In genomic region chr16:751152-752007, GRCh38 we compare ENCODE assay signal across 20 cellular contexts. TPM values are rescaled to one million over a fixed set of nuclear protein-coding genes. Genes with fewer than 3 reads are reported as not detected.
A peak's percentile ranks its signal among the peaks of the same experiment; 100 is the strongest.
DNase-seq lines count a peak whose midpoint lies in the region; ATAC-seq and TF ChIP-seq lines count a peak whose summit lies in the region.
"Had no signal": no experiment of that assay in that cellular context is flagged by ENCODE, and none has a peak within 500 bp of the region (broad histone marks: within the 10 kb centered on the region; RNA-seq: fewer than 3 reads in every experiment).

No MANE protein-coding gene starts in this region.

- peaks cover 5% of the 10 kb centered on the region for H3K27me3 ChIP-seq in NT2/D1 (ENCODE audit: insufficient read depth, insufficient read length)
- no peaks in the 10 kb centered on the region for H3K27me3 ChIP-seq in neuronal stem cell (ENCODE audit: control insufficient read depth in 3 of 3, insufficient read depth in 3 of 3, low read depth in 1 of 3, low read length in 3 of 3)
- H3K27me3 ChIP-seq in mesendoderm (ENCODE audit: insufficient read depth, low read length, poor library complexity) = no peaks in the 10 kb centered on the region
- H3K27me3 ChIP-seq: uterus had no signal

- H3K9me3 ChIP-seq in NT2/D1 (ENCODE audit: insufficient read depth, low read length) = no peaks in the 10 kb centered on the region
- H3K9me3 ChIP-seq in neuronal stem cell (replicated peaks in 1 of 2; ENCODE audit: control insufficient read depth in 2 of 2, insufficient read depth in 1 of 2, low read depth in 1 of 2, low read length in 2 of 2) = peaks cover 2 to 6% of the 10 kb centered on the region in 2 donors
- H3K9me3 ChIP-seq: uterus had no signal

- H4K91ac ChIP-seq in neuronal stem cell (ENCODE audit: low read depth, low read length, poor library complexity) = no peak overlapping the region

- H3K4ac ChIP-seq in neuronal stem cell (ENCODE audit: low read length) = no peak overlapping the region
- H3K4ac ChIP-seq in mesendoderm (ENCODE audit: low read depth, low read length) = no peak overlapping the region

- no peak for TF ChIP-seq CTCF in glutamatergic neuron (IDR thresholded peaks at IDR 0.05; ENCODE audit: partially characterized antibody, unreplicated experiment)

- peak overlapping the region; percentile 72 for H2AFZ ChIP-seq in neuronal stem cell (ENCODE audit: low read length)

- no peak overlapping the region for H4K5ac ChIP-seq in mesendoderm (ENCODE audit: low read length)

- WGBS in neuronal stem cell (ENCODE audit: extremely low coverage in 2 of 2, insufficient read length in 2 of 2, insufficient replicate concordance in 1 of 2), 2 donors = no CpG with 5 or more reads among the region's 39 CpGs
- no CpG with 5 or more reads among the region's 39 CpGs for WGBS in mesendoderm (ENCODE audit: extremely low coverage, insufficient coverage, low lambda C conversion rate)

- H3K23ac ChIP-seq in neuronal stem cell (ENCODE audit: low read depth, low read length, poor library complexity) (peak overlapping the region; percentile 32), mesendoderm (ENCODE audit: low read length) (no peak overlapping the region)

- peaks cover 7% of the 10 kb centered on the region for H3K9me3 Mint-ChIP-seq in glutamatergic neuron (ENCODE audit: unreplicated experiment)
- H3K9me3 Mint-ChIP-seq: activated T-helper 17 cell treated with anti-CD3 and anti-CD28 coated beads, Interleukin-2, amount 50 U/mL, for 72 hours; natural killer cell; stimulated activated naive CD8-positive, alpha-beta T cell treated with anti-CD3 and anti-CD28 coated beads, Interleukin-15, Interleukin-2, amounts not matched to agents 100 ng/mL and 50 ng/mL, for 24 hours had no signal

- peaks cover 2% of the 10 kb centered on the region for H3K36me3 Mint-ChIP-seq in glutamatergic neuron (ENCODE audit: unreplicated experiment)
- H3K36me3 Mint-ChIP-seq: CD8-positive, alpha-beta memory T cell; natural killer cell had no signal

- H3K4me3 Mint-ChIP-seq in glutamatergic neuron (ENCODE audit: unreplicated experiment) = peak overlapping the region; percentile 18
- H3K4me3 Mint-ChIP-seq: activated T-helper 17 cell treated with anti-CD3 and anti-CD28 coated beads, Interleukin-2, amount 50 U/mL, for 72 hours; CD8-positive, alpha-beta memory T cell; natural killer cell; stimulated activated naive CD8-positive, alpha-beta T cell treated with anti-CD3 and anti-CD28 coated beads, Interleukin-15, Interleukin-2, amounts not matched to agents 100 ng/mL and 50 ng/mL, for 24 hours had no signal

- peak overlapping the region; percentile 82 for H3K27ac Mint-ChIP-seq in glutamatergic neuron (ENCODE audit: unreplicated experiment)
- H3K27ac Mint-ChIP-seq: activated T-helper 17 cell treated with anti-CD3 and anti-CD28 coated beads, Interleukin-2, amount 50 U/mL, for 72 hours; CD8-positive, alpha-beta memory T cell; natural killer cell; stimulated activated naive CD8-positive, alpha-beta T cell treated with anti-CD3 and anti-CD28 coated beads, Interleukin-15, Interleukin-2, amounts not matched to agents 100 ng/mL and 50 ng/mL, for 24 hours had no signal

- H3K4me2 ChIP-seq in neuronal stem cell (ENCODE audit: insufficient read depth, low read length, poor library complexity, severe bottlenecking) = peak overlapping the region; percentile 22
- no peak overlapping the region for H3K4me2 ChIP-seq in mesendoderm (ENCODE audit: low read length)

- H3K14ac ChIP-seq in neuronal stem cell (ENCODE audit: low read length) = peak overlapping the region; percentile 84

- H3K36me3 ChIP-seq in NT2/D1 (ENCODE audit: insufficient read depth, insufficient read length, low read length) (no peaks in the 10 kb centered on the region), neuronal stem cell (replicated peaks in 1 of 2; ENCODE audit: control insufficient read depth in 2 of 2, insufficient read depth in 2 of 2, low read length in 2 of 2) (no peaks in the 10 kb centered on the region), mesendoderm (ENCODE audit: control insufficient read depth, insufficient read depth, low read length) (no peaks in the 10 kb centered on the region)
- H3K36me3 ChIP-seq: uterus had no signal

- peak; percentile 39 for DNase-seq in Ammon's horn (ENCODE audit: low spot score)
- no peak for DNase-seq in NT2/D1 (ENCODE audit: low read depth, low spot score)
- no peak for DNase-seq in glutamatergic neuron
- no peak for DNase-seq in neuronal stem cell (ENCODE audit: low spot score)
- DNase-seq in mesendoderm = no peak
- no peak for DNase-seq in NCI-H524 treated with DMSO at 0.1 percent for 48 hours (lab: John Stamatoyannopoulos, UW)
- no peak for DNase-seq in Kasumi-1 (lab: John Stamatoyannopoulos, UW)
- DNase-seq: activated CD4-positive, CD25-positive, alpha-beta regulatory T cell; CD8-positive, alpha-beta memory T cell; foreskin keratinocyte; MM.1S; natural killer cell; NCI-H187; SHP77 treated with DMSO at 0.1 percent for 48 hours; uterus had no signal

- H2AK5ac ChIP-seq in neuronal stem cell (ENCODE audit: low read depth, low read length) (peak overlapping the region; percentile 95), mesendoderm (ENCODE audit: low read length) (no peak overlapping the region)

- H3K9ac ChIP-seq in NT2/D1 (ENCODE audit: insufficient read length, low read depth) (peak overlapping the region; percentile 71), neuronal stem cell (ENCODE audit: low read depth, low read length, poor library complexity) (no peak overlapping the region), mesendoderm (ENCODE audit: low read length) (no peak overlapping the region)

- H4K8ac ChIP-seq in neuronal stem cell (ENCODE audit: low read depth, low read length) (no peak overlapping the region), mesendoderm (ENCODE audit: low read depth, low read length) (no peak overlapping the region)

- H3K27ac ChIP-seq in neuronal stem cell (replicated peaks; ENCODE audit: low read length) (no peak overlapping the region), mesendoderm (ENCODE audit: low read depth, low read length) (no peak overlapping the region)
- H3K27ac ChIP-seq: foreskin keratinocyte, uterus had no signal

- no peak for ATAC-seq in GM21717 (IDR thresholded peaks at IDR 0.05; ENCODE audit: unreplicated experiment)
- ATAC-seq: activated T-helper 17 cell treated with anti-CD3 and anti-CD28 coated beads, Interleukin-2, amount 50 U/mL, for 72 hours; foreskin keratinocyte; natural killer cell had no signal

- H2BK120ac ChIP-seq in neuronal stem cell (ENCODE audit: low read depth, low read length) (no peak overlapping the region), mesendoderm (ENCODE audit: low read depth, low read length) (no peak overlapping the region)

- peak overlapping the region; percentile 19 for H2BK5ac ChIP-seq in neuronal stem cell (ENCODE audit: low read length)
- no peak overlapping the region for H2BK5ac ChIP-seq in mesendoderm (ENCODE audit: low read length)

- peaks cover 13% of the 10 kb centered on the region for H3K4me1 Mint-ChIP-seq in glutamatergic neuron (ENCODE audit: low read depth, unreplicated experiment)
- H3K4me1 Mint-ChIP-seq: activated T-helper 17 cell treated with anti-CD3 and anti-CD28 coated beads, Interleukin-2, amount 50 U/mL, for 72 hours; natural killer cell had no signal

- no peak overlapping the region for H3K56ac ChIP-seq in mesendoderm (ENCODE audit: low read length)

- H2BK15ac ChIP-seq in neuronal stem cell (ENCODE audit: low read length) (peak overlapping the region; percentile 52), mesendoderm (replicated peaks; ENCODE audit: low read depth) (no peak overlapping the region)

- H3K4me3 ChIP-seq in NT2/D1 (ENCODE audit: insufficient read length, low read depth) (no peak overlapping the region), neuronal stem cell (ENCODE audit: low read length in 2 of 2) (no peak overlapping the region), mesendoderm (ENCODE audit: low read length) (no peak overlapping the region)
- H3K4me3 ChIP-seq: uterus had no signal

- no peaks in the 10 kb centered on the region for H3K79me2 ChIP-seq in mesendoderm (ENCODE audit: control insufficient read depth, insufficient read depth, low read length)

- H3K79me1 ChIP-seq in neuronal stem cell (ENCODE audit: low read depth, low read length) (peaks cover 3% of the 10 kb centered on the region), mesendoderm (ENCODE audit: low read length) (no peaks in the 10 kb centered on the region)

- H3K27me3 Mint-ChIP-seq in glutamatergic neuron (ENCODE audit: unreplicated experiment) = peaks cover 3% of the 10 kb centered on the region
- H3K27me3 Mint-ChIP-seq: activated T-helper 17 cell treated with anti-CD3 and anti-CD28 coated beads, Interleukin-2, amount 50 U/mL, for 72 hours; stimulated activated naive CD8-positive, alpha-beta T cell treated with anti-CD3 and anti-CD28 coated beads, Interleukin-15, Interleukin-2, amounts not matched to agents 100 ng/mL and 50 ng/mL, for 24 hours had no signal

- H2BK12ac ChIP-seq in neuronal stem cell (ENCODE audit: low read length) = peak overlapping the region; percentile 95

- H3K18ac ChIP-seq in neuronal stem cell (ENCODE audit: low read length) (peak overlapping the region; percentile 98), mesendoderm (ENCODE audit: low read length) (no peak overlapping the region)

- H3K4me1 ChIP-seq in NT2/D1 (ENCODE audit: insufficient read depth, insufficient read length) (peaks cover 10% of the 10 kb centered on the region), neuronal stem cell (ENCODE audit: control insufficient read depth in 2 of 2, insufficient read depth in 1 of 2, low read depth in 1 of 2, low read length in 2 of 2) (peaks cover 17 to 27% of the 10 kb centered on the region in 2 donors), mesendoderm (ENCODE audit: control insufficient read depth, low read depth, low read length) (no peaks in the 10 kb centered on the region)
- H3K4me1 ChIP-seq: foreskin keratinocyte, uterus had no signal

RNA-seq across cellular contexts. Expression of gene MSLN, which starts 9.2 kb away (rescaled TPM):
- not detected for total RNA-seq in glutamatergic neuron (ENCODE audit: unreplicated experiment)
- 0.33 TPM for polyA plus RNA-seq in neuronal stem cell (2013, experiment 1 of 2)
- 0.43 TPM for polyA plus RNA-seq in neuronal stem cell (2013, experiment 2 of 2)
- polyA plus RNA-seq in mesendoderm (2013, experiment 1 of 2) = 0.07 TPM
- polyA plus RNA-seq in mesendoderm (2013, experiment 2 of 2) = 0.03 TPM
- total RNA-seq: activated T-helper 17 cell treated with anti-CD3 and anti-CD28 coated beads, Interleukin-2, amount 50 U/mL, for 72 hours; CD8-positive, alpha-beta memory T cell; endothelial cell of umbilical vein; natural killer cell; T-helper 1 cell treated with Interleukin-12 subunit alpha and Interleukin-12 subunit beta and Interleukin-4 antibody, amounts not matched to agents 30 ng/mL and 1 ng/mL, for 36 hours had no signal
- polyA plus RNA-seq: CD8-positive, alpha-beta memory T cell; endothelial cell of umbilical vein had no signal

RNA-seq across cellular contexts. Expression of gene CIAO3, which starts 10.6 kb away (rescaled TPM):
- 49.5 TPM for total RNA-seq in glutamatergic neuron (ENCODE audit: unreplicated experiment)
- 14.9 TPM for polyA plus RNA-seq in neuronal stem cell (2013, experiment 1 of 2)
- polyA plus RNA-seq in neuronal stem cell (2013, experiment 2 of 2) = 15.0 TPM
- polyA plus RNA-seq in mesendoderm (2013, experiment 1 of 2) = 10.0 TPM
- polyA plus RNA-seq in mesendoderm (2013, experiment 2 of 2) = 9.5 TPM

RNA-seq across cellular contexts. Expression of gene HAGHL, which starts 24.5 kb away (rescaled TPM):
- total RNA-seq in glutamatergic neuron (ENCODE audit: unreplicated experiment) = 31.7 TPM
- polyA plus RNA-seq in neuronal stem cell (2013, experiment 1 of 2) = 5.3 TPM
- polyA plus RNA-seq in neuronal stem cell (2013, experiment 2 of 2) = 4.6 TPM
- 1.8 TPM for polyA plus RNA-seq in mesendoderm (2013, experiment 1 of 2)
- polyA plus RNA-seq in mesendoderm (2013, experiment 2 of 2) = 1.6 TPM

RNA-seq across cellular contexts. Expression of gene CCDC78, which starts 25.1 kb away (rescaled TPM):
- 18.9 TPM for total RNA-seq in glutamatergic neuron (ENCODE audit: unreplicated experiment)
- polyA plus RNA-seq in neuronal stem cell (2013, experiment 1 of 2) = 1.7 TPM
- 1.4 TPM for polyA plus RNA-seq in neuronal stem cell (2013, experiment 2 of 2)
- 1.2 TPM for polyA plus RNA-seq in mesendoderm (2013, experiment 1 of 2)
- polyA plus RNA-seq in mesendoderm (2013, experiment 2 of 2) = 1.1 TPM

RNA-seq across cellular contexts. Expression of gene ANTKMT, which starts 30.4 kb away (rescaled TPM):
- 61.1 TPM for total RNA-seq in glutamatergic neuron (ENCODE audit: unreplicated experiment)
- 30.9 TPM for polyA plus RNA-seq in neuronal stem cell (2013, experiment 1 of 2)
- 29.0 TPM for polyA plus RNA-seq in neuronal stem cell (2013, experiment 2 of 2)
- 12.5 TPM for polyA plus RNA-seq in mesendoderm (2013, experiment 1 of 2)
- 13.3 TPM for polyA plus RNA-seq in mesendoderm (2013, experiment 2 of 2)
